In the genomic region with DNA sequence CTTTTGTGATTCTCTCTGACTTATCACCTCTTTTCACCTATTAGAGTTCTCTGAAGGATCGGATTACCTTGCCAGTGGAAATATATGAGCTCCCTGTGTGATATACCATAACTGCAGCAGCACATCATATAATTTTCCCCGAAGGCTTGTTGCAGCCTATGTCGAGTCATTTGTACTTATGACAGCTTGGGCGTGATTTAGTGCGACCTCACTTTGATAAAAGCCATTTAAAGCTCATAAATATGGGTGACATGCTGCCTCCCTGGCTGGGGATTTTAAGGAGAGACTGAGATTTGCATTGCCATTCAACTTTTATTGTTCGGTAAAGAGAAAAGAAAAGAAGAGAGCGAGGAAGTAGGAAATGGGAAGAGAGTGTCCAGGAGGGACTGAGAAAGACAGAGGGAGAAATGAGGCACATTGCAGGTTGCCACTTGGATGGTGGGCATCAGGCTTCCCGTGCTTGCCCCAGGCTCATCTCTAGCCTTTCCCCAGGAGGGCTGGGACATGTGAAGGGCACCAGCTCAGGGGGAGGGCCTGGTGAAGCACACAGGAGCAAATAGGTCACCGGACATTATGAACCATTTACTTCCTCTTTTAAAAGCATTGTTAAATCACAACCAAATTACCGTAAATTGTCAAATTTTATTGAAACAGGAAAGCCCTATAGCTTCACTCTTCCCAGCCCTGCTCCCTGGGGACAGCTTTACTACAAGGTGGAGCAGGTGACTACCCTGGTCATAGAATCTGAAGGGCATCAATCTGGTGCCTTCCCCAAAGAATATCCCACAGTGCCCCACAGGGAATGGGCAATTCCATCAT, we compare ENCODE assay signal across 32 cellular contexts.
DNase-seq lines count a peak whose midpoint lies in the region; ATAC-seq and TF ChIP-seq lines count a peak whose summit lies in the region.
"Had no signal": no experiment of that assay in that cellular context is flagged by ENCODE, and none has a peak within 500 bp of the region (broad histone marks: within the 10 kb centered on the region; RNA-seq: fewer than 3 reads in every experiment).

No MANE protein-coding gene starts in this region.

- H3K79me2 ChIP-seq in Karpas-422 (ENCODE audit: low read length), result no peaks in the 10 kb centered on the region

- peak overlapping the region; percentile 37 for H3K4me3 Mint-ChIP-seq in activated B cell treated with CpG ODN at 0.5 μM for 24 hours
- H3K4me3 Mint-ChIP-seq: activated CD8-positive, alpha-beta T cell treated with anti-CD3 and anti-CD28 coated beads for 36 hours; activated naive CD4-positive, alpha-beta T cell treated with anti-CD3 and anti-CD28 coated beads, Interleukin-2, amount 10 ng/mL, durations not matched to agents 7 days and 5 days; activated T-helper 17 cell treated with anti-CD3 and anti-CD28 coated beads, Interleukin-2, amount 50 U/mL, for 72 hours; dendritic cell treated with granulocyte-macrophage colony-stimulating factor and Interleukin-4, amounts not matched to agents 40 ng/mL and 50 ng/mL, for 4 days; T-helper 1 cell treated with Interleukin-12 subunit alpha and Interleukin-12 subunit beta and Interleukin-4 antibody, amounts not matched to agents 30 μg/mL and 1 μg/mL, for 36 hours had no signal

- H3K9me3 Mint-ChIP-seq in activated B cell treated with CpG ODN at 0.5 μM for 24 hours, result peaks cover 4% of the 10 kb centered on the region
- H3K9me3 Mint-ChIP-seq: activated CD8-positive, alpha-beta T cell treated with anti-CD3 and anti-CD28 coated beads for 36 hours; activated naive CD4-positive, alpha-beta T cell treated with anti-CD3 and anti-CD28 coated beads, Interleukin-2, amount 10 ng/mL, durations not matched to agents 7 days and 5 days; activated T-helper 17 cell treated with anti-CD3 and anti-CD28 coated beads, Interleukin-2, amount 50 U/mL, for 72 hours; dendritic cell treated with granulocyte-macrophage colony-stimulating factor and Interleukin-4, amounts not matched to agents 40 ng/mL and 50 ng/mL, for 4 days had no signal

- peaks cover 15% of the 10 kb centered on the region for H3K36me3 Mint-ChIP-seq in activated B cell treated with CpG ODN at 0.5 μM for 24 hours (ENCODE audit: low read depth)
- H3K36me3 Mint-ChIP-seq: activated naive CD4-positive, alpha-beta T cell treated with anti-CD3 and anti-CD28 coated beads, Interleukin-2, amount 10 ng/mL, durations not matched to agents 7 days and 5 days had no signal

- intact Hi-C loops in activated B cell treated with CpG ODN at 0.5 μM for 24 hours (cut with micrococcal nuclease), result loop anchor here (1.0 to 5.0 kb wide), 2 partner anchors 9 to 110 kb away; no protein-coding TSS in a partner anchor

- no peak overlapping the region for H3K4me2 ChIP-seq in Karpas-422 (ENCODE audit: low read depth, low read length, poor library complexity, severe bottlenecking)

- H3K9me2 ChIP-seq in Karpas-422 (replicated peaks; ENCODE audit: insufficient read depth, low read length), result no peaks in the 10 kb centered on the region

- H3K27ac ChIP-seq in Karpas-422 (ENCODE audit: low read length) (no peak overlapping the region), neutrophil (peak overlapping the region; percentile 36), tibial nerve (no peak overlapping the region)
- H3K27ac ChIP-seq: adrenal gland, GM23248, HL-60, left lung, right lobe of liver, transverse colon had no signal

- H3K36me3 ChIP-seq in Karpas-422 (ENCODE audit: insufficient read depth, low read length) (no peaks in the 10 kb centered on the region), neutrophil (no peaks in the 10 kb centered on the region), tibial nerve (no peaks in the 10 kb centered on the region)
- H3K36me3 ChIP-seq: adrenal gland, left lung, right lobe of liver, transverse colon had no signal

- CTCF ChIA-PET in activated B cell treated with CpG ODN at 0.5 μM for 24 hours (lab: Charles Lee), result interaction anchor here (1.1 kb wide), 1 partner anchor 161 kb away, joined by 6 read pairs; the partner anchor contains the start of gene SETBP1

- H3K4me1 ChIP-seq in Karpas-422 (ENCODE audit: low read length) (peaks cover 27% of the 10 kb centered on the region), neutrophil (ENCODE audit: control insufficient read depth in 1 of 2, insufficient read depth in 1 of 2, low read depth in 1 of 2, low read length in 1 of 2) (peaks cover 40 to 46% of the 10 kb centered on the region in 2 experiments), tibial nerve (peaks cover 0 to 24% (median 8%) of the 10 kb centered on the region in 4 donors)

- TF ChIP-seq CTCF in activated B cell treated with CpG ODN at 0.5 μM for 24 hours (IDR thresholded peaks at IDR 0.05), result no peak
- TF ChIP-seq CTCF in neutrophil (IDR thresholded peaks at IDR 0.05), result no peak
- TF ChIP-seq CTCF in tibial nerve (IDR thresholded peaks at IDR 0.05), result no peak

- no peaks in the 10 kb centered on the region for H3K9me3 ChIP-seq in Karpas-422 (ENCODE audit: low read length)
- no peaks in the 10 kb centered on the region for H3K9me3 ChIP-seq in neutrophil
- no peaks in the 10 kb centered on the region for H3K9me3 ChIP-seq in tibial nerve
- H3K9me3 ChIP-seq: adrenal gland, left lung, right lobe of liver, transverse colon had no signal

- TF ChIP-seq POLR2A in tibial nerve (IDR thresholded peaks at IDR 0.05), result no peak

- 87 to 88% methylated on average over 10 of the region's 10 CpGs for WGBS in tibial nerve, 2 donors

- DNase-seq in CD1c-positive myeloid dendritic cell (ENCODE audit: extremely low spot score) (peak; percentile 5), Karpas-422 (peak; percentile 43), activated B cell treated with CpG ODN at 0.5 μM for 24 hours (no peak), NCI-H748 (lab: John Stamatoyannopoulos, UW; ENCODE audit: unreplicated experiment) (no peak), tibial nerve (ENCODE audit: low spot score in 2 of 2) (no peak)
- DNase-seq: activated CD4-positive, alpha-beta T cell treated with anti-CD3 and anti-CD28 coated beads for 1 hour; activated CD8-positive, alpha-beta memory T cell treated with anti-CD3 and anti-CD28 coated beads, Interleukin-2, amount 50 U/mL, for 48 hours; activated CD8-positive, alpha-beta T cell treated with anti-CD3 and anti-CD28 coated beads for 36 hours; activated naive CD4-positive, alpha-beta T cell treated with anti-CD3 and anti-CD28 coated beads, Interleukin-2, amount 10 ng/mL, durations not matched to agents 7 days and 5 days; adrenal gland; DND-41; GF-D8; GM23248; KG1; left lung; mesenchymal stem cell; MM.1S; NCI-H524; NK-92 treated with Interleukin-12 subunit alpha and Interleukin-12 subunit beta, amount 100 ng/mL, for 24 hours; nucleus accumbens; right lobe of liver; Right ventricle myocardium superior; transverse colon had no signal

- H2AFZ ChIP-seq in Karpas-422 (ENCODE audit: low read length), result no peak overlapping the region
- H2AFZ ChIP-seq: GM23248 had no signal

- no peaks in the 10 kb centered on the region for H3K27me3 Mint-ChIP-seq in activated B cell treated with CpG ODN at 0.5 μM for 24 hours
- H3K27me3 Mint-ChIP-seq: activated CD8-positive, alpha-beta T cell treated with anti-CD3 and anti-CD28 coated beads for 36 hours; activated T-helper 17 cell treated with anti-CD3 and anti-CD28 coated beads, Interleukin-2, amount 50 U/mL, for 72 hours; progenitor cell of endocrine pancreas had no signal

- H4K20me1 ChIP-seq in Karpas-422 (ENCODE audit: insufficient read depth, low read depth, low read length), result no peaks in the 10 kb centered on the region

- no peak overlapping the region for H3K9ac ChIP-seq in Karpas-422 (ENCODE audit: low read length)
- H3K9ac ChIP-seq: GM23248 had no signal

- no peak overlapping the region for H3K4me3 ChIP-seq in Karpas-422 (ENCODE audit: low read length)
- H3K4me3 ChIP-seq in neutrophil (ENCODE audit: low read depth in 1 of 2, low read length in 1 of 2), result no peak overlapping the region
- no peak overlapping the region for H3K4me3 ChIP-seq in tibial nerve
- H3K4me3 ChIP-seq: adrenal gland, GM23248, left lung, right lobe of liver, transverse colon had no signal

- peaks cover 86% of the 10 kb centered on the region for H3K4me1 Mint-ChIP-seq in activated B cell treated with CpG ODN at 0.5 μM for 24 hours

- POLR2A ChIA-PET in activated B cell treated with CpG ODN at 0.5 μM for 24 hours (lab: Charles Lee), result interaction anchor here (0.6 to 3.6 kb wide), 6 partner anchors 20 to 162 kb away, joined by 3 to 35 read pairs (median 5); partner anchors contain the start of gene SETBP1

- ATAC-seq in activated B cell treated with CpG ODN at 0.5 μM for 24 hours (ENCODE audit: low read depth), result peak; percentile 40
- ATAC-seq in HG02870 (IDR thresholded peaks at IDR 0.05; ENCODE audit: unreplicated experiment), result no peak
- ATAC-seq: activated CD8-positive, alpha-beta T cell treated with anti-CD3 and anti-CD28 coated beads for 36 hours; activated T-helper 17 cell treated with anti-CD3 and anti-CD28 coated beads, Interleukin-2, amount 50 U/mL, for 72 hours; left lung; Panc1; right lobe of liver; SK-N-SH treated with all-trans-retinoic acid at 6 μM for 48 hours had no signal

- no peaks in the 10 kb centered on the region for H3K27me3 ChIP-seq in Karpas-422 (ENCODE audit: low read length)
- no peaks in the 10 kb centered on the region for H3K27me3 ChIP-seq in neutrophil
- no peaks in the 10 kb centered on the region for H3K27me3 ChIP-seq in tibial nerve
- H3K27me3 ChIP-seq: adrenal gland, left lung, right lobe of liver, transverse colon had no signal

- no peak for TF ChIP-seq EP300 in tibial nerve (IDR thresholded peaks at IDR 0.05)

- H3K27ac Mint-ChIP-seq in activated B cell treated with CpG ODN at 0.5 μM for 24 hours, result peak overlapping the region; percentile 72
- H3K27ac Mint-ChIP-seq: activated CD8-positive, alpha-beta T cell treated with anti-CD3 and anti-CD28 coated beads for 36 hours; activated naive CD4-positive, alpha-beta T cell treated with anti-CD3 and anti-CD28 coated beads, Interleukin-2, amount 10 ng/mL, durations not matched to agents 7 days and 5 days; activated T-helper 17 cell treated with anti-CD3 and anti-CD28 coated beads, Interleukin-2, amount 50 U/mL, for 72 hours; dendritic cell treated with granulocyte-macrophage colony-stimulating factor and Interleukin-4, amounts not matched to agents 40 ng/mL and 50 ng/mL, for 4 days; progenitor cell of endocrine pancreas; T-helper 1 cell treated with Interleukin-12 subunit alpha and Interleukin-12 subunit beta and Interleukin-4 antibody, amounts not matched to agents 30 μg/mL and 1 μg/mL, for 36 hours had no signal

Comparison
In these comparisons a context has a peak if more than half of its experiments do, and no peak if none do; other contexts are left out.
1. DNase-seq: peak in CD1c-positive myeloid dendritic cell (single experiment) and Karpas-422 (single experiment); none in activated B cell treated with CpG ODN at 0.5 μM for 24 hours (single experiment), NCI-H748 (single experiment) and tibial nerve (0 of 2).